ENCODE assay signal across 32 cellular contexts in genomic region chr2:219905640-219906039, GRCh38.
"Had no signal": no experiment of that assay in that cellular context is flagged by ENCODE, and none has a peak within 500 bp of the region (broad histone marks: within the 10 kb centered on the region; RNA-seq: fewer than 3 reads in every experiment).

No MANE protein-coding gene starts in this region.

- DNase-seq: activated effector memory CD4-positive, alpha-beta T cell treated with anti-CD3 and anti-CD28 coated beads, Interleukin-2, amount 50 U/mL, for 16 hours; activated effector memory CD4-positive, alpha-beta T cell treated with Interleukin-2 at 50 U/mL for 16 hours; activated gamma-delta T cell; activated gamma-delta T cell treated with Interleukin-2 at 50 U/mL for 16 hours; activated naive CD4-positive, alpha-beta T cell; activated naive CD4-positive, alpha-beta T cell treated with anti-CD3 and anti-CD28 coated beads for 36 hours; activated naive CD4-positive, alpha-beta T cell treated with anti-CD3 and anti-CD28 coated beads, Interleukin-2, amount 10 ng/mL, durations not matched to agents 7 days and 5 days; activated naive CD4-positive, alpha-beta T cell treated with anti-CD3 and anti-CD28 coated beads, Interleukin-2, amount 50 U/mL, for 16 hours; activated naive CD4-positive, alpha-beta T cell treated with Interleukin-2 at 50 U/mL for 16 hours; activated naive CD8-positive, alpha-beta T cell treated with anti-CD3 and anti-CD28 coated beads for 36 hours; activated naive CD8-positive, alpha-beta T cell treated with anti-CD3 and anti-CD28 coated beads, Interleukin-2, amount 10 ng/mL, durations not matched to agents 7 days and 5 days; activated naive CD8-positive, alpha-beta T cell treated with anti-CD3 and anti-CD28 coated beads, Interleukin-2, amount 50 U/mL, for 24 hours; activated T-cell treated with anti-CD3 and anti-CD28 coated beads, Interleukin-2, amount 50 U/mL, for 24 hours; activated T-cell treated with anti-CD3 and anti-CD28 coated beads, Interleukin-2, amount 50 U/mL, for 4 hours; activated T-cell treated with anti-CD3 and anti-CD28 coated beads, Interleukin-2, amount 50 U/mL, for 48 hours; activated T-cell treated with anti-CD3 and anti-CD28 coated beads, Interleukin-2, amount 50 U/mL, for 72 hours; adrenal gland; amniotic stem cell; amygdala; anterior cingulate cortex; aorta; body of pancreas; brain microvascular endothelial cell; caudate nucleus; central memory CD4-positive, alpha-beta T cell; cerebellar nuclear complex had no signal

- H3K27me3 ChIP-seq: adrenal gland, ascending aorta, body of pancreas, brain microvascular endothelial cell, breast epithelium, cardiac muscle cell had no signal

- H3K4me1 ChIP-seq: adrenal gland, ascending aorta, body of pancreas, breast epithelium had no signal

- H3K4me3 ChIP-seq: adrenal gland, ascending aorta, body of pancreas, breast epithelium, cardiac muscle cell had no signal

- H3K27ac ChIP-seq: adrenal gland, ascending aorta, body of pancreas, brain microvascular endothelial cell, breast epithelium, cardiac muscle cell had no signal

- H3K9me3 ChIP-seq: adrenal gland, ascending aorta, body of pancreas, breast epithelium had no signal

- ATAC-seq: activated naive CD4-positive, alpha-beta T cell treated with anti-CD3 and anti-CD28 coated beads, Interleukin-2, amount 50 U/mL, for 72 hours; activated naive CD8-positive, alpha-beta T cell treated with anti-CD3 and anti-CD28 coated beads, Interleukin-2, amount 50 U/mL, for 24 hours; activated T-cell treated with anti-CD3 and anti-CD28 coated beads, Interleukin-2, amount 50 U/mL, for 4 hours; activated T-cell treated with anti-CD3 and anti-CD28 coated beads, Interleukin-2, amount 50 U/mL, for 72 hours; activated T-helper 17 cell treated with anti-CD3 and anti-CD28 coated beads, Interleukin-2, amount 50 U/mL, for 72 hours; body of pancreas had no signal

- H3K36me3 ChIP-seq: adrenal gland, ascending aorta, brain microvascular endothelial cell, breast epithelium, cardiac muscle cell had no signal

- FAIRE-seq: astrocyte had no signal
